In the genomic region with DNA sequence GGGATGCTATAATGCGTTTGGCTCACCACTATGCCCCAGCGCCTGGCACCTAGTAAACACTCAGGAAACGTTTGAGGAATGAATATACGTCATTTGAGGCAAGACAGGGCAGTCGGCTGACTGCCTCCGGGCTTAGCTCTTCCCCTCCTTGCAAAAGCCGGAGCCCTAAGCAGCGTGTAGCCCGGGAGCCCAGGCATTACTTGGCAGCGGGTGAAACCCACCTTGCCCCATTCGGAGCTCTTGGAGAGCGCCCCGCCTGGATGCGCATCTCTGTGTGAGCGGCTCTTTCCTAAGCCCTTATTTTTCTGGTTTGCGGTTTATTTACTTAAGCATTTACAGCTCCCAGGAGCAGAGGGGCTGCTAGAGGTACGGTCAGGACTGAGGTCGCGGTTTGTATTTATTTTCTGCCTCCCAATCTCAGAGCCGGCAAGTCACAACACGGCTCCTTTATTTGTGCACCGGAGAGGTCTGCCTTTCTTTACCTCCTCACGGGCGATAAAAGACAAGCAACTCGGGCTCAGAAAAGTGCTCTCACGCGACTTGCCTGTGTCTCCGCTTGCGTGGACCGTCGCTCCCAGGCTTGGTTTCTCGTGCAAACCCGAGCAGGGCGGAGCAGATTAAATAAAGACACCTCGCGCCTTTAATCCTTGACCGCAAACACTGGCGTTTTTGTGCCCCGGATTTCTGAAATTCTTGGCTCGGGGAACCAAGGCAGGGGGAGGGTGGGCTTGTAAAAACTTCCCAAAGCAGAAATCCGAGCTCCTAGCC, we compare ENCODE assay signal across 8 cellular contexts. TPM values are rescaled to one million over a fixed set of nuclear protein-coding genes. Genes with fewer than 3 reads are reported as not detected.
DNase-seq lines count a peak whose midpoint lies in the region; ATAC-seq and TF ChIP-seq lines count a peak whose summit lies in the region.

No MANE protein-coding gene starts in this region.

- H3K36me3 Mint-ChIP-seq in natural killer cell: peaks cover 5% of the 10 kb centered on the region

- no peaks in the 10 kb centered on the region for H3F3A ChIP-seq in PC-9 (ENCODE audit: insufficient read depth, low read depth)

- H2AFZ ChIP-seq in PC-9: peak overlapping the region; percentile 83

- H3K27me3 Mint-ChIP-seq in natural killer cell (ENCODE audit: low read depth in 2 of 2): peaks cover 0 to 4% of the 10 kb centered on the region in 2 donors

- peaks cover 36 to 45% of the 10 kb centered on the region in 2 donors for H3K4me1 Mint-ChIP-seq in natural killer cell

- H3K4me1 ChIP-seq in PC-9 (replicated peaks; ENCODE audit: insufficient read depth) (peaks cover 4% of the 10 kb centered on the region; the same call in 1 of the 2 replicates), transverse colon (peaks cover 0 to 35% (median 14%) of the 10 kb centered on the region in 4 donors)

- peak overlapping the region; percentile 99 for H3K4me3 Mint-ChIP-seq in natural killer cell

- no peak for TF ChIP-seq POLR2A in transverse colon (IDR thresholded peaks at IDR 0.05)

- H3K27me3 ChIP-seq in PC-9 (ENCODE audit: insufficient read depth, low read depth) (no peaks in the 10 kb centered on the region), transverse colon (no peaks in the 10 kb centered on the region)

- no peaks in the 10 kb centered on the region for H3K9me2 ChIP-seq in PC-9 (ENCODE audit: insufficient read depth)

- no peaks in the 10 kb centered on the region for H3K79me2 ChIP-seq in PC-9 (ENCODE audit: low read depth)

- no peaks in the 10 kb centered on the region for H3K36me3 ChIP-seq in PC-9 (ENCODE audit: low read depth)
- no peaks in the 10 kb centered on the region for H3K36me3 ChIP-seq in transverse colon

- intact Hi-C loops in PC-9 (cut with micrococcal nuclease; ENCODE audit: unreplicated experiment): loop anchor here (1.0 to 10.0 kb wide), 7 partner anchors 25 to 140 kb away; partner anchors contain the start of gene SUMF1
- intact Hi-C loops in natural killer cell (cut with micrococcal nuclease): loop anchor here (1.0 to 10.0 kb wide), 7 partner anchors 12 to 1318 kb away; partner anchors contain the start of genes CRBN, SETMAR and SUMF1
- intact Hi-C loops in transverse colon (cut with DNase I; ENCODE audit: low total_unique reads): loop anchor here (5.0 kb wide), 1 partner anchor 90 kb away; no protein-coding TSS in a partner anchor

- peak; percentile 70 for DNase-seq in D341Med (ENCODE audit: low spot score)
- peak; percentile 36 to 56 for DNase-seq in PC-9
- DNase-seq in activated T-helper 9 cell treated with anti-CD3 and anti-CD28 coated beads, Interleukin-2, amount 50 U/mL, for 16 hours (ENCODE audit: low read depth): peak; percentile 25
- DNase-seq in fibroblast of peridontal ligament (ENCODE audit: extremely low read depth): peak; percentile 46
- DNase-seq in natural killer cell: peak; percentile 28
- peak; percentile 62 for DNase-seq in transverse colon

- H3K4me3 ChIP-seq in PC-9: peak overlapping the region; percentile 75
- H3K4me3 ChIP-seq in transverse colon: peak overlapping the region; percentile 68 to 86 (median 72)

- no peaks in the 10 kb centered on the region for H4K20me1 ChIP-seq in PC-9 (ENCODE audit: insufficient read depth)

- CTCF ChIA-PET in PC-9 (lab: Charles Lee): interaction anchor here (0.6 to 1.2 kb wide), 2 partner anchors 28 to 110 kb away, joined by 4 to 6 read pairs; no protein-coding TSS in a partner anchor

- BruUV-seq in PC-9 (replicated peaks; lab: Mats Ljungman, UMichigan): TSS peak; percentile 81

- POLR2A ChIA-PET in PC-9 (lab: Charles Lee; ENCODE audit: unreplicated experiment): interaction anchor here (0.5 to 1.1 kb wide), 4 partner anchors 17 to 54 kb away, joined by 3 to 13 read pairs (median 4); partner anchors contain the start of gene SUMF1

- no peaks in the 10 kb centered on the region for H3K9me3 Mint-ChIP-seq in natural killer cell

- H3K27ac ChIP-seq in PC-9 (no peak overlapping the region), transverse colon (peak overlapping the region; percentile 83 to 91 (median 90))

- H3K27ac Mint-ChIP-seq in natural killer cell: peak overlapping the region; percentile 85 to 92

- ATAC-seq in HG02943 (IDR thresholded peaks at IDR 0.05; ENCODE audit: low read depth, unreplicated experiment) (peak; percentile 8), natural killer cell (peak; percentile 9 to 19 (median 13)), GM18519 (IDR thresholded peaks at IDR 0.05; ENCODE audit: low FRiP score, unreplicated experiment) (no peak)

- WGBS in transverse colon (ENCODE audit: low coverage in 1 of 2), 2 donors: 0 to 1% methylated on average over 3 to 41 of the region's 41 CpGs

- H3K9me3 ChIP-seq in PC-9 (ENCODE audit: insufficient read depth, low read depth) (no peaks in the 10 kb centered on the region), transverse colon (no peaks in the 10 kb centered on the region)

- peak overlapping the region; percentile 83 for H3K4me2 ChIP-seq in PC-9

- TF ChIP-seq CTCF in PC-9 (conservative IDR thresholded peaks at IDR 0.05): no peak
- TF ChIP-seq CTCF in natural killer cell (IDR thresholded peaks at IDR 0.05): no peak
- no peak for TF ChIP-seq CTCF in transverse colon (IDR thresholded peaks at IDR 0.05)

- in situ Hi-C loops in transverse colon (cut with MboI; ENCODE audit: low pct_ligation_motif_present in 1 of 4, low pct_unique_long_range_greater_than_20kb in 1 of 4, low sequenced_read_pairs in 3 of 4): no loop called here

- no peak for TF ChIP-seq EP300 in transverse colon (IDR thresholded peaks at IDR 0.05; ENCODE audit: low read depth)

RNA-seq across cellular contexts. Expression of gene ITPR1, which starts 0.7 kb away (rescaled TPM):
- total RNA-seq in PC-9 (2021) (10.4 and 11.3 TPM in 2 replicates), natural killer cell (100 to 1,000 TPM in 1 of 3 donors, 10 to 100 TPM in 2; 86.7 to 123 (median 94.8) TPM), transverse colon (10 to 100 TPM; 15.3 to 50.2 (median 28.7) TPM)

RNA-seq across cellular contexts. Expression of gene SUMF1, which starts 25.4 kb away (rescaled TPM):
- total RNA-seq in PC-9 (2021) (41.6 and 50.9 TPM in 2 replicates), natural killer cell (10 to 100 TPM; 16.3 to 19.8 (median 19.3) TPM), transverse colon (10 to 100 TPM; 25.1 to 70.5 (median 65.3) TPM)
